In genomic region chr15:52252781-52253180, GRCh38 we compare ENCODE assay signal across 9 cellular contexts. TPM values are rescaled to one million over a fixed set of nuclear protein-coding genes. Genes with fewer than 3 reads are reported as not detected.
DNase-seq lines count a peak whose midpoint lies in the region; ATAC-seq and TF ChIP-seq lines count a peak whose summit lies in the region.
"Had no signal": no experiment of that assay in that cellular context is flagged by ENCODE, and none has a peak within 500 bp of the region (broad histone marks: within the 10 kb centered on the region; RNA-seq: fewer than 3 reads in every experiment).

No MANE protein-coding gene starts in this region.

- CTCF ChIA-PET in IMR-90 (lab: Yijun Ruan, JAX) = interaction anchor here (0.6 to 0.7 kb wide), 2 partner anchors 118 to 141 kb away, joined by 3 to 4 read pairs; no protein-coding TSS in a partner anchor

- H2BK120ac ChIP-seq in IMR-90 (ENCODE audit: low read depth, low read length) = peak overlapping the region; percentile 94
- H2BK120ac ChIP-seq in mesenchymal stem cell (ENCODE audit: low read depth, low read length) = no peak overlapping the region

- no peak overlapping the region for H3K4me3 ChIP-seq in IMR-90 (ENCODE audit: insufficient read depth, low read depth, low read length)
- no peak overlapping the region for H3K4me3 ChIP-seq in brain microvascular endothelial cell (ENCODE audit: low read depth, low read length)
- peak overlapping the region in 1 of 2 experiments; percentile 52 for H3K4me3 ChIP-seq in mesenchymal stem cell (ENCODE audit: insufficient read depth in 1 of 2, low read depth in 1 of 2, low read length in 2 of 2)

- peak overlapping the region in 1 of 2 experiments; percentile 91 for H2BK12ac ChIP-seq in mesenchymal stem cell (ENCODE audit: low read length in 2 of 2)

- no CpG with 5 or more reads among the region's 4 CpGs for WGBS in IMR-90 (ENCODE audit: extremely low coverage in 2 of 2, insufficient read length in 1 of 2), 2 experiments
- 16% methylated on average over 3 of the region's 4 CpGs for WGBS in mesenchymal stem cell

- dilution Hi-C loops in IMR-90 (cut with HindIII; ENCODE audit: low sequenced_read_pairs, unreplicated experiment) = no loop called here

- peak overlapping the region; percentile 85 for H2AFZ ChIP-seq in IMR-90 (replicated peaks; ENCODE audit: low read length, poor library complexity)
- H2AFZ ChIP-seq in mesenchymal stem cell (ENCODE audit: low read depth, low read length) = no peak overlapping the region

- H3K9me1 ChIP-seq in IMR-90 (ENCODE audit: insufficient read depth, low read length) = peaks cover 14% of the 10 kb centered on the region

- no peaks in the 10 kb centered on the region for H3K27me3 ChIP-seq in IMR-90 (ENCODE audit: control insufficient read depth, insufficient read depth, low read length)
- H3K27me3 ChIP-seq in brain microvascular endothelial cell (replicated peaks) = no peaks in the 10 kb centered on the region
- no peaks in the 10 kb centered on the region for H3K27me3 ChIP-seq in mesenchymal stem cell (ENCODE audit: control insufficient read depth in 1 of 2, insufficient read depth in 1 of 2, low read length in 2 of 2)

- TF ChIP-seq CTCF in IMR-90 (conservative IDR thresholded peaks at IDR 0.05; ENCODE audit: low read depth, low read length) (no peak), brain microvascular endothelial cell (IDR thresholded peaks at IDR 0.05; ENCODE audit: low read depth, low read length, missing control alignments) (no peak)

- intact Hi-C loops in IMR-90 (cut with micrococcal nuclease) = loop anchor here (10.0 kb wide), 1 partner anchor 422 kb away; the partner anchor contains the start of gene ATOSA

- H2BK5ac ChIP-seq in IMR-90 (ENCODE audit: low read depth, low read length, poor library complexity, severe bottlenecking) (peak overlapping the region; percentile 68), mesenchymal stem cell (ENCODE audit: low read depth, low read length, poor library complexity, severe bottlenecking) (no peak overlapping the region)

- no peaks in the 10 kb centered on the region for H3K79me1 ChIP-seq in IMR-90 (ENCODE audit: low read depth in 1 of 2, low read length in 2 of 2)
- no peaks in the 10 kb centered on the region for H3K79me1 ChIP-seq in mesenchymal stem cell (replicated peaks; ENCODE audit: low read length, poor library complexity, severe bottlenecking)

- no peak for TF ChIP-seq RAD21 in IMR-90 (IDR thresholded peaks at IDR 0.05; ENCODE audit: low read length)

- BruUV-seq in IMR-90 (replicated peaks; lab: Mats Ljungman, UMichigan) = no TSS peak

- H3K23ac ChIP-seq in IMR-90 (ENCODE audit: low read depth, low read length) (no peak overlapping the region), mesenchymal stem cell (ENCODE audit: low read length in 2 of 2) (no peak overlapping the region)

- POLR2A ChIA-PET in IMR-90 (lab: Charles Lee; ENCODE audit: unreplicated experiment) = interaction anchor here (0.5 kb wide), 1 partner anchor 12 kb away, joined by 3 read pairs; no protein-coding TSS in a partner anchor

- no peak overlapping the region for H3K18ac ChIP-seq in IMR-90 (ENCODE audit: low read depth, low read length)
- H3K18ac ChIP-seq in mesenchymal stem cell (ENCODE audit: low read depth in 1 of 2, low read length in 2 of 2) = peak overlapping the region in 1 of 2 experiments; percentile 54

- TF ChIP-seq POLR2A in IMR-90 (IDR thresholded peaks at IDR 0.05; ENCODE audit: low read depth, low read length) = no peak

- H2AK9ac ChIP-seq in IMR-90 (replicated peaks; ENCODE audit: low read depth, low read length, poor library complexity) = no peak overlapping the region

- DNase-seq in AG08396 (ENCODE audit: low spot score) = peak; percentile 74
- DNase-seq in IMR-90 = peak; percentile 96
- DNase-seq in brain microvascular endothelial cell = peak; percentile 65
- peak; percentile 95 for DNase-seq in mesenchymal stem cell
- no peak for DNase-seq in OCI-M2 (lab: John Stamatoyannopoulos, UW; ENCODE audit: unreplicated experiment)
- DNase-seq in stimulated activated naive CD4-positive, alpha-beta T cell treated with Interleukin-2 at 50 U/mL for 16 hours (lab: John Stamatoyannopoulos, UW) = no peak
- no peak for DNase-seq in NCI-H2227 treated with DMSO at 0.1 percent for 48 hours (lab: John Stamatoyannopoulos, UW)
- DNase-seq: naive B cell had no signal

- peak overlapping the region; percentile 78; the same call in 1 of the 2 replicates for H2BK20ac ChIP-seq in IMR-90 (ENCODE audit: low read depth, low read length)

- H4K8ac ChIP-seq in IMR-90 (ENCODE audit: low read depth in 2 of 2, low read length in 2 of 2) = peak overlapping the region in 1 of 2 experiments; percentile 67; a peak in 1 of 4 replicates
- H4K8ac ChIP-seq in mesenchymal stem cell (ENCODE audit: low read length) = no peak overlapping the region

- ATAC-seq in IMR-90 (ENCODE audit: low read depth) (peak; percentile 72), HG02981 (IDR thresholded peaks at IDR 0.05; ENCODE audit: unreplicated experiment) (no peak)

- no peaks in the 10 kb centered on the region for H3K36me3 ChIP-seq in IMR-90 (ENCODE audit: control insufficient read depth, insufficient read depth, low read length)
- no peaks in the 10 kb centered on the region for H3K36me3 ChIP-seq in brain microvascular endothelial cell (replicated peaks)
- H3K36me3 ChIP-seq in mesenchymal stem cell (ENCODE audit: control insufficient read depth in 1 of 2, insufficient read depth in 2 of 2, low read depth in 1 of 2, low read length in 2 of 2) = no peaks in the 10 kb centered on the region

- H3K4me1 ChIP-seq in IMR-90 (ENCODE audit: control insufficient read depth, insufficient read depth, low read length) (peaks cover 14% of the 10 kb centered on the region), mesenchymal stem cell (ENCODE audit: control insufficient read depth, insufficient read depth, low read depth, low read length) (peaks cover 16% of the 10 kb centered on the region)

- H3K9ac ChIP-seq in IMR-90 (ENCODE audit: low read depth, low read length) (no peak overlapping the region), mesenchymal stem cell (ENCODE audit: low read length) (peak overlapping the region; percentile 46)

- no peak overlapping the region; the same call in 1 of the 2 replicates for H4K91ac ChIP-seq in IMR-90 (ENCODE audit: insufficient read depth, low read depth, low read length)
- H4K91ac ChIP-seq in mesenchymal stem cell (ENCODE audit: low read length) = no peak overlapping the region

- H3K14ac ChIP-seq in IMR-90 (replicated peaks; ENCODE audit: low read depth, low read length) (no peak overlapping the region; the same call in 1 of the 2 replicates), mesenchymal stem cell (ENCODE audit: low read length in 2 of 2) (no peak overlapping the region)

- H3K4me2 ChIP-seq in IMR-90 (ENCODE audit: low read depth, low read length) (peak overlapping the region; percentile 21; the same call in 1 of the 2 replicates), mesenchymal stem cell (ENCODE audit: low read length, poor library complexity, severe bottlenecking) (no peak overlapping the region)

- no peak overlapping the region for H3K56ac ChIP-seq in IMR-90 (ENCODE audit: extremely low read depth, insufficient read depth, low read length)

- peak overlapping the region; percentile 63 for H3K27ac ChIP-seq in IMR-90 (ENCODE audit: insufficient read depth, low read length)
- H3K27ac ChIP-seq in brain microvascular endothelial cell = peak overlapping the region; percentile 76
- peak overlapping the region; percentile 62 for H3K27ac ChIP-seq in mesenchymal stem cell (ENCODE audit: low read length, poor library complexity, severe bottlenecking)

- no peak overlapping the region for H2AK5ac ChIP-seq in IMR-90 (ENCODE audit: low read depth, low read length)
- no peak overlapping the region for H2AK5ac ChIP-seq in mesenchymal stem cell (ENCODE audit: low read length, severe bottlenecking)

- H2BK15ac ChIP-seq in IMR-90 (ENCODE audit: low read depth, low read length) = peak overlapping the region; percentile 45; the same call in 1 of the 3 replicates
- H2BK15ac ChIP-seq in mesenchymal stem cell (ENCODE audit: low read depth, poor library complexity, severe bottlenecking) = no peak overlapping the region

- H3K9me3 ChIP-seq in IMR-90 (ENCODE audit: control insufficient read depth, insufficient read depth, low read length) (no peaks in the 10 kb centered on the region), mesenchymal stem cell (ENCODE audit: control insufficient read depth, low read length) (no peaks in the 10 kb centered on the region)

- in situ Hi-C loops in IMR-90 (cut with MboI; ENCODE audit: low sequenced_read_pairs) (no loop called here), brain microvascular endothelial cell (cut with HindIII; ENCODE audit: low pct_ligation_motif_present, low sequenced_read_pairs) (no loop called here)

- no peaks in the 10 kb centered on the region for H4K20me1 ChIP-seq in IMR-90 (ENCODE audit: insufficient read depth, low read length)

- peak overlapping the region; percentile 75 for H3K4ac ChIP-seq in IMR-90 (ENCODE audit: low read depth, low read length)
- peak overlapping the region in 1 of 2 experiments; percentile 57 for H3K4ac ChIP-seq in mesenchymal stem cell (ENCODE audit: low read depth in 1 of 2, low read length in 2 of 2)

- no peak overlapping the region for H4K5ac ChIP-seq in IMR-90 (ENCODE audit: low read depth, low read length)

TF ChIP-seq in IMR-90, 13 proteins besides CTCF, POLR2A, EP300 and RAD21:
- TF ChIP-seq CEBPB (IDR thresholded peaks at IDR 0.05; ENCODE audit: low read depth, low read length) (peak; percentile 36; the same call in 1 of the 2 replicates), RCOR1 (IDR thresholded peaks at IDR 0.05; ENCODE audit: insufficient replicate concordance, low read length) (no peak), BHLHE40 (IDR thresholded peaks at IDR 0.05; ENCODE audit: low read depth, low read length) (peak; percentile 70; the same call in 1 of the 2 replicates), FOS (IDR thresholded peaks at IDR 0.05; ENCODE audit: low read depth, low read length) (peak; percentile 99)
TF ChIP-seq in IMR-90: peak in this region for 3.

RNA-seq across cellular contexts. Expression of gene MYO5C, which starts 42.8 kb away (rescaled TPM):
- under 0.01 TPM in 2 replicates for total RNA-seq in IMR-90 (2012; rRNA removed)
- polyA plus RNA-seq in IMR-90 (2012; rRNA removed) = 0.03 and 0.07 TPM in 2 replicates
- 0.04 TPM in 1 of 2 replicates, not detected in the other for polyA plus RNA-seq in IMR-90 (2012; cell fraction: cytosol; rRNA removed)
- 0.11 and 0.22 TPM in 2 replicates for polyA plus RNA-seq in IMR-90 (2012; cell fraction: nucleus; rRNA removed; ENCODE audit: low replicate concordance)
- polyA plus RNA-seq in mesenchymal stem cell (2013, experiment 1 of 2) = 0.01 TPM
- polyA plus RNA-seq in mesenchymal stem cell (2013, experiment 2 of 2) = 0.03 TPM

Comparison
In these comparisons a context has a peak if more than half of its experiments do, and no peak if none do; other contexts are left out.
1. DNase-seq: peak in AG08396 (single experiment), IMR-90 (single experiment), brain microvascular endothelial cell (single experiment) and mesenchymal stem cell (single experiment); none in OCI-M2 (single experiment), stimulated activated naive CD4-positive, alpha-beta T cell treated with Interleukin-2 at 50 U/mL for 16 hours (single experiment) and NCI-H2227 treated with DMSO at 0.1 percent for 48 hours (single experiment).
2. Peak in every context shown above with its lines, with median percentiles within 50 percentile points of each other: H3K27ac ChIP-seq.